In the genomic region with DNA sequence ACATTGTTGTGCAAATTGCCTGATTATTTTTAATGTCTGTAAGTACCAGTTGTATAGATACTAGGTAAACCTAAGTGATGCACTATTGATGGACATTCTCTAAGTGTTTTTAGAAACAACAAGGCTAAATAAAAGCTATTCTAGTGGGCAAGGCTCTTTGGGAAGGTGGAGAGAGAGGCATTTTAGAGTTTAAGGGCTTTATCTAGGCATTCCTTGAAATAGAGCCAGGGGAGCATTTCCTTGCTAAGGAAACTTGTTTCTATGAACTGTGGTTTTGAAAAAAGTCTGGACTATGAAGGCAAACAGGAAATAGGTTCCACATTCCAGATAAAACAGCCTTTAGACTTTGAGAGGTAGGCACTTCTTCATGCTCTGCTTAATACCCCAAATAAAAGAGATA, we compare ENCODE assay signal across 2 cellular contexts.
A peak's percentile ranks its signal among the peaks of the same experiment; 100 is the strongest.
TF ChIP-seq lines count a peak whose summit lies in the region.

No MANE protein-coding gene starts in this region.

TF ChIP-seq in liver, 16 proteins besides CTCF, POLR2A, EP300 and RAD21:
- TF ChIP-seq NR2F2 (IDR thresholded peaks at IDR 0.05) (peak; percentile 11), YY1 (IDR thresholded peaks at IDR 0.05) (no peak)

TF ChIP-seq in HepG2, 621 proteins besides CTCF, POLR2A, EP300 and RAD21:
- TF ChIP-seq GATA4 (IDR thresholded peaks at IDR 0.05; ENCODE audit: borderline replicate concordance, low read depth) (no peak), JUNB (CRISPR knock-in tag; IDR thresholded peaks at IDR 0.05; ENCODE audit: borderline replicate concordance) (no peak), ZNF33A (CRISPR knock-in tag; IDR thresholded peaks at IDR 0.05; ENCODE audit: borderline replicate concordance) (no peak), ZNF766 (CRISPR knock-in tag; IDR thresholded peaks at IDR 0.05; ENCODE audit: borderline replicate concordance) (no peak), GTF2F1 (IDR thresholded peaks at IDR 0.05; ENCODE audit: low read length) (no peak), ZNF776 (CRISPR knock-in tag; IDR thresholded peaks at IDR 0.05) (no peak), TSC22D2 (CRISPR knock-in tag; IDR thresholded peaks at IDR 0.05; ENCODE audit: borderline replicate concordance) (no peak), ZNF251 (CRISPR knock-in tag; IDR thresholded peaks at IDR 0.05) (no peak)
